Comparison of ENCODE assay signal across 8 cellular contexts in the genomic region with DNA sequence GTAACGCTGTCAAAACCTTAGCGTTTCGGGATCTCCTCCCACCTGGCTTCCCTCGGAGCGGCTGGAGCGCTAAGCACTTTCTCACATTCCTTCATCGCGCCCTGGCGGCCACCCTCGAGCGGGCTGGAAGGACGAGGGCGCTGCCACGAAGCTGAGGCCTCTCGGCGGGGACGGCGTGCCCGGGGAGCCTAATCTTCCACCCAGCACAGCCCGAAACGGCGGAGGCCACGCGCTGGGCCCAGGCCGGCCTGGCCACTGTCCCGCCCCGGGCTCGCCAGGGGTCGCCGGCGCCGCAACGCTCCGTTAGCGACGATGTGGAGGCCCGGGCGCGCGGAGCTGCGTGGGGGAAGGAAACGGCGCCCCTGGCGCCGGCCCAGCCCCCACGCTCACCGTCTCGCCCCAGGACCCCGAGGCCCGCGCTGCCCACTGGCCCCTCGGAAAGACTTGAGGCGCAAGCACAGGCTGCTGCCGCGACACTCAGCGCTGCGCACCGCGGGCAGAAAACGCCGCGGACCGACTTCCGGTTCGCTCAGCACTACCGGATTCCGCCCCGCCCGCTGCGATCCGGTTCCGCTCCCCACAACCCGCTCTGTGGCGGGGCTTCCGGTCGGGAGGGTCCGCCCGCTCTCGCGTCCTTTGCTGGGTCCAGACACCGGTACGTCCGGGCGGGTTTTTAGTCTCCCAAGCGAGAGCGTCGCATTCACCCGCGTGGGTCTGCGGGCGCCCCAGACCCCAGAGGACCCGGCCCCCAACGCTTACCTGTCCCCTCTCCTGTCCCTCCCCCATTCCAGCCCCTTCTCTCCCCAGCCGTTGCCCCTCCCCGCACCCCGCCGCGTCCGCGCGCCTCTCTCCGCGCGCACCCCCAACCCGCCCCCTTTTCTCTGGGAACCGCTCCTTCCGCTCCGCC. TPM values are rescaled to one million over a fixed set of nuclear protein-coding genes. Genes with fewer than 3 reads are reported as not detected.
A peak's percentile ranks its signal among the peaks of the same experiment; 100 is the strongest.
DNase-seq lines count a peak whose midpoint lies in the region; ATAC-seq, FAIRE-seq and TF ChIP-seq lines count a peak whose summit lies in the region.

A gene with protein sequence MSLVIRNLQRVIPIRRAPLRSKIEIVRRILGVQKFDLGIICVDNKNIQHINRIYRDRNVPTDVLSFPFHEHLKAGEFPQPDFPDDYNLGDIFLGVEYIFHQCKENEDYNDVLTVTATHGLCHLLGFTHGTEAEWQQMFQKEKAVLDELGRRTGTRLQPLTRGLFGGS (plus strand): TSS at position 582 of the 907 bp plus-strand sequence. CDS start 572 bp downstream, outside the sequence.

- peak within 1 kb of the TSS; percentile 71 for H2AFZ ChIP-seq in astrocyte (ENCODE audit: low read depth, low read length)

- no peaks in the 10 kb centered on the region for H3K27me3 Mint-ChIP-seq in astrocyte (ENCODE audit: low read depth, unreplicated experiment)

- H3K36me3 Mint-ChIP-seq in astrocyte (ENCODE audit: low read depth, unreplicated experiment), result peaks cover 8% of the 10 kb centered on the region

- H3K4me3 ChIP-seq in astrocyte (ENCODE audit: insufficient read depth, low read depth, low read length) (peak within 1 kb of the TSS; percentile 86), aorta (ENCODE audit: low read length in 2 of 2) (peak within 1 kb of the TSS; percentile 63 to 92)

- H3K4me1 ChIP-seq in astrocyte (ENCODE audit: insufficient read depth, low read length) (peaks cover 21% of the 10 kb centered on the region), aorta (ENCODE audit: control insufficient read depth in 1 of 2, insufficient read depth in 2 of 2, low read length in 2 of 2) (peaks cover 0 to 7% of the 10 kb centered on the region in 2 donors)

- FAIRE-seq in astrocyte (lab: Jason Lieb, UNC), result no peak

- DNase-seq in NCI-H187 treated with DMSO at 0.1 percent for 48 hours (lab: John Stamatoyannopoulos, UW), result peak; percentile 59
- peak; percentile 73 for DNase-seq in T-helper 22 cell (ENCODE audit: low read depth)
- DNase-seq in astrocyte (ENCODE audit: low read depth), result peak; percentile 85
- DNase-seq in hepatic stellate cell (ENCODE audit: low spot score), result peak; percentile 97
- peak; percentile 71 for DNase-seq in renal cortical epithelial cell (ENCODE audit: low read depth)
- DNase-seq in aorta, result peak; percentile 94 to 96

- peak within 1 kb of the TSS; percentile 94 for H3K9ac ChIP-seq in astrocyte (ENCODE audit: low read length)

- H4K20me1 ChIP-seq in astrocyte (ENCODE audit: insufficient read depth, low read length), result peaks cover 42% of the 10 kb centered on the region

- 1% methylated on average over 93 to 108 of the region's 108 CpGs for WGBS in aorta, 2 donors

- H3K27ac ChIP-seq in astrocyte (ENCODE audit: low read depth, low read length) (peak within 1 kb of the TSS; percentile 87), aorta (ENCODE audit: low read depth in 1 of 2, low read length in 2 of 2) (peak within 1 kb of the TSS in 1 of 2 donors; percentile 93)

- H3K36me3 ChIP-seq in astrocyte (ENCODE audit: insufficient read depth, low read length) (no peaks in the 10 kb centered on the region), aorta (ENCODE audit: control insufficient read depth in 1 of 2, insufficient read depth in 2 of 2, low read length in 1 of 2) (peaks cover 0 to 2% of the 10 kb centered on the region in 2 donors)

- peak within 1 kb of the TSS; percentile 96 for H3K4me2 ChIP-seq in astrocyte (ENCODE audit: low read length)

- no peak for TF ChIP-seq CTCF in astrocyte (IDR thresholded peaks at IDR 0.05; ENCODE audit: insufficient read depth, low read depth, low read length)

- peak within 1 kb of the TSS; percentile 94 for H3K4me3 Mint-ChIP-seq in astrocyte (ENCODE audit: unreplicated experiment)

- H3K4me1 Mint-ChIP-seq in astrocyte (ENCODE audit: low read depth, unreplicated experiment), result peaks cover 26% of the 10 kb centered on the region

- H3K27ac Mint-ChIP-seq in astrocyte (ENCODE audit: unreplicated experiment), result peak within 1 kb of the TSS; percentile 97

- no peaks in the 10 kb centered on the region for H3K9me3 ChIP-seq in astrocyte (ENCODE audit: insufficient read depth, low read depth, low read length)
- no peaks in the 10 kb centered on the region for H3K9me3 ChIP-seq in aorta (ENCODE audit: control insufficient read depth, low read length)

- ATAC-seq in GM18502 (IDR thresholded peaks at IDR 0.05; ENCODE audit: poor library complexity, unreplicated experiment) (peak; percentile 89), HG02943 (IDR thresholded peaks at IDR 0.05; ENCODE audit: low read depth, unreplicated experiment) (peak; percentile 81), aorta (ENCODE audit: low FRiP score) (peak; percentile 97)

- intact Hi-C loops in aorta (cut with DNase I), result loop anchor here (2.0 to 5.0 kb wide), 3 partner anchors 36 to 59 kb away; a partner anchor contains a TSS

- H3K27me3 ChIP-seq in astrocyte (ENCODE audit: insufficient read depth, low read length) (no peaks in the 10 kb centered on the region), aorta (ENCODE audit: control insufficient read depth in 1 of 2, insufficient read depth in 2 of 2, low read length in 1 of 2) (no peaks in the 10 kb centered on the region)

- H3K9me3 Mint-ChIP-seq in astrocyte (ENCODE audit: unreplicated experiment), result no peaks in the 10 kb centered on the region

- H3K79me2 ChIP-seq in astrocyte (ENCODE audit: insufficient read depth, low read length), result peaks cover 55% of the 10 kb centered on the region

RNA-seq across cellular contexts. Expression of the gene that starts here (rescaled TPM):
- total RNA-seq in astrocyte, result 13.5 and 16.8 TPM in 2 replicates
- 3.1 and 9.0 TPM in 2 replicates for total RNA-seq in renal cortical epithelial cell
- total RNA-seq in aorta, result 10 to 100 TPM in 1 of 2 donors, 1 to 10 TPM in 1; 7.7 to 11.3 TPM
- 10 to 100 TPM; 15.7 to 16.7 TPM for polyA plus RNA-seq in aorta
